ENCODE assay signal across 9 cellular contexts in genomic region chr3:50237754-50238548, GRCh38. TPM values are rescaled to one million over a fixed set of nuclear protein-coding genes. Genes with fewer than 3 reads are reported as not detected.
DNase-seq lines count a peak whose midpoint lies in the region; ATAC-seq and TF ChIP-seq lines count a peak whose summit lies in the region.
"Had no signal": no experiment of that assay in that cellular context is flagged by ENCODE, and none has a peak within 500 bp of the region (broad histone marks: within the 10 kb centered on the region; RNA-seq: fewer than 3 reads in every experiment).

No MANE protein-coding gene starts in this region.

- peak; percentile 26 for ATAC-seq in GM21576 (IDR thresholded peaks at IDR 0.05; ENCODE audit: unreplicated experiment)

- peak; percentile 57 for DNase-seq in DMS153 (lab: John Stamatoyannopoulos, UW)
- DNase-seq in NCI-H146 (lab: John Stamatoyannopoulos, UW) = peak; percentile 75
- DNase-seq in activated CD4-positive, CD25-positive, alpha-beta regulatory T cell (lab: John Stamatoyannopoulos, UW) = peak; percentile 63 to 82 (median 73)
- DNase-seq in cardiac fibroblast (ENCODE audit: low read depth in 2 of 2) = peak; percentile 80 to 88
- no peak for DNase-seq in kidney epithelial cell (ENCODE audit: low read depth)
- peak; percentile 81 to 88 for DNase-seq in stimulated activated CD4-positive, alpha-beta T cell treated with anti-CD3 and anti-CD28 coated beads, Interleukin-15, amount 100 ng/mL, for 48 hours (ENCODE audit: low read depth in 2 of 2)
- DNase-seq in cerebellar nuclear complex (lab: John Stamatoyannopoulos, UW) = no peak

- TF ChIP-seq CTCF in cardiac fibroblast (IDR thresholded peaks at IDR 0.05; ENCODE audit: low read depth, low read length) (no peak), kidney epithelial cell (IDR thresholded peaks at IDR 0.05; ENCODE audit: insufficient read depth, low read length, poor library complexity, severe bottlenecking) (no peak)

- no peaks in the 10 kb centered on the region for H3K36me3 ChIP-seq in kidney epithelial cell (ENCODE audit: control insufficient read depth, insufficient read depth, low read length)

- H3K4me3 ChIP-seq in cardiac fibroblast (replicated peaks in 1 of 2; ENCODE audit: low read depth in 2 of 2, low read length in 2 of 2) (peak overlapping the region; percentile 82 to 88), kidney epithelial cell (ENCODE audit: low read depth, low read length) (peak overlapping the region; percentile 80)

- H3K27me3 ChIP-seq in kidney epithelial cell (ENCODE audit: control insufficient read depth, insufficient read depth, low read length) = no peaks in the 10 kb centered on the region

RNA-seq across cellular contexts. Expression of gene GNAI2, which starts 1.9 kb away (rescaled TPM):
- total RNA-seq in kidney epithelial cell = 208 and 221 TPM in 2 replicates

RNA-seq across cellular contexts. Expression of gene SEMA3B, which starts 31.0 kb away (rescaled TPM):
- total RNA-seq in kidney epithelial cell = 17.9 and 18.4 TPM in 2 replicates

RNA-seq across cellular contexts. Expression of gene SLC38A3, which starts 32.9 kb away (rescaled TPM):
- 0.13 and 0.48 TPM in 2 replicates for total RNA-seq in kidney epithelial cell
- total RNA-seq: subcutaneous adipose tissue had no signal

RNA-seq across cellular contexts. Expression of gene LSMEM2, which starts 40.9 kb away (rescaled TPM):
- total RNA-seq in kidney epithelial cell = not detected in 2 replicates
- total RNA-seq: subcutaneous adipose tissue had no signal

RNA-seq across cellular contexts. Expression of gene GNAT1, which starts 46.5 kb away (rescaled TPM):
- total RNA-seq in kidney epithelial cell = not detected in 2 replicates
- total RNA-seq: subcutaneous adipose tissue had no signal

Comparison
In these comparisons a context has a peak if more than half of its experiments do, and no peak if none do; other contexts are left out.
1. DNase-seq: peak in DMS153 (single experiment), NCI-H146 (single experiment), activated CD4-positive, CD25-positive, alpha-beta regulatory T cell (4 of 4), cardiac fibroblast (2 of 2) and stimulated activated CD4-positive, alpha-beta T cell treated with anti-CD3 and anti-CD28 coated beads, Interleukin-15, amount 100 ng/mL, for 48 hours (2 of 2); none in kidney epithelial cell (single experiment) and cerebellar nuclear complex (0 of 2).